21 cellular contexts compared by ENCODE assay signal in the genomic region with DNA sequence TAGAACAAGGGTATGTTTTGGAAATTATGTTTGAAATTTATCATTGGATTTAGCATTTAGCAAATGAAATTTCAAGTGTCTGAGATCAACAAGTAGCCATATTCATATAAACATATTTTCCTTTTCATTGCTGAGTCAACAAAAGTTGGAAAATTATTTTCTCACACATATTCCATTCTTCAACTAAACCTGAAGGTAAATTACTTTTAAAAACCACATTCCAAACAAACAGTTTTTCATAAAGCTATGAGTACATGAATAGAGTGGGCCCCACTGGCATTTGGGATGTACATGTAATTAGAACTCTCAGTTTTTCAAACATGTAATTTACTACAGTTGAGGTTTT.
DNase-seq lines count a peak whose midpoint lies in the region; ATAC-seq, FAIRE-seq and TF ChIP-seq lines count a peak whose summit lies in the region.
"Had no signal": no experiment of that assay in that cellular context is flagged by ENCODE, and none has a peak within 500 bp of the region (broad histone marks: within the 10 kb centered on the region; RNA-seq: fewer than 3 reads in every experiment).

No MANE protein-coding gene starts in this region.

- no peak for FAIRE-seq in HepG2 (lab: Jason Lieb, UNC)
- FAIRE-seq: G401.6, GM12892, GM19239 had no signal

- H3K27ac ChIP-seq in HepG2 (ENCODE audit: extremely low read length, insufficient read depth, low read length) = no peak overlapping the region
- no peak overlapping the region for H3K27ac ChIP-seq in right lobe of liver
- no peak overlapping the region for H3K27ac ChIP-seq in IMR-90 (ENCODE audit: insufficient read depth, low read length)
- peak overlapping the region; percentile 59 to 88 (median 78) for H3K27ac ChIP-seq in gastrocnemius medialis
- H3K27ac ChIP-seq: 22Rv1, GM23248 had no signal

- H4K8ac ChIP-seq in IMR-90 (ENCODE audit: low read depth in 2 of 2, low read length in 2 of 2) = no peak overlapping the region

- peaks cover 0 to 1% (median 0%) of the 10 kb centered on the region in 7 donors for H3K9me3 Mint-ChIP-seq in CD14-positive monocyte
- H3K9me3 Mint-ChIP-seq: CD8-positive, alpha-beta T cell; H9; HFFc6 had no signal

- H3K4me3 ChIP-seq in HepG2 (replicated peaks in 1 of 3; ENCODE audit: insufficient read depth in 1 of 3, low read depth in 2 of 3, low read length in 3 of 3) = no peak overlapping the region
- no peak overlapping the region for H3K4me3 ChIP-seq in right lobe of liver
- H3K4me3 ChIP-seq in IMR-90 (ENCODE audit: insufficient read depth, low read depth, low read length) = no peak overlapping the region
- peak overlapping the region in 1 of 4 donors; percentile 7 for H3K4me3 ChIP-seq in gastrocnemius medialis
- H3K4me3 ChIP-seq: GM23248 had no signal

- H3K79me2 ChIP-seq in HepG2 (ENCODE audit: insufficient read depth, low read length) = no peaks in the 10 kb centered on the region

- no peak overlapping the region for H2AFZ ChIP-seq in HepG2 (ENCODE audit: low read length)
- no peak overlapping the region for H2AFZ ChIP-seq in IMR-90 (replicated peaks; ENCODE audit: low read length, poor library complexity)
- H2AFZ ChIP-seq: GM23248 had no signal

- H3K27me3 Mint-ChIP-seq in CD14-positive monocyte (ENCODE audit: low read depth in 3 of 3) = peaks cover 4 to 8% (median 7%) of the 10 kb centered on the region in 3 donors

- H3K14ac ChIP-seq in IMR-90 (replicated peaks; ENCODE audit: low read depth, low read length) = no peak overlapping the region

- ATAC-seq in HepG2 = no peak
- ATAC-seq in right lobe of liver = no peak
- no peak for ATAC-seq in IMR-90 (ENCODE audit: low read depth)
- ATAC-seq in gastrocnemius medialis = no peak
- ATAC-seq in HG03342 (IDR thresholded peaks at IDR 0.05; ENCODE audit: unreplicated experiment) = no peak
- ATAC-seq: CD8-positive, alpha-beta T cell; HCT116 had no signal

- H3K27me3 ChIP-seq in HepG2 (ENCODE audit: control insufficient read depth in 1 of 2, insufficient read depth in 2 of 2, low read length in 2 of 2) = no peaks in the 10 kb centered on the region
- H3K27me3 ChIP-seq in right lobe of liver = no peaks in the 10 kb centered on the region
- H3K27me3 ChIP-seq in IMR-90 (ENCODE audit: control insufficient read depth, insufficient read depth, low read length) = no peaks in the 10 kb centered on the region
- no peaks in the 10 kb centered on the region for H3K27me3 ChIP-seq in gastrocnemius medialis

- H3K9me1 ChIP-seq in IMR-90 (ENCODE audit: insufficient read depth, low read length) = no peaks in the 10 kb centered on the region

- no peak overlapping the region for H3K4ac ChIP-seq in IMR-90 (ENCODE audit: low read depth, low read length)

- H3K9me3 ChIP-seq in HepG2 (ENCODE audit: low read length) = no peaks in the 10 kb centered on the region
- H3K9me3 ChIP-seq in right lobe of liver = no peaks in the 10 kb centered on the region
- no peaks in the 10 kb centered on the region for H3K9me3 ChIP-seq in IMR-90 (ENCODE audit: control insufficient read depth, insufficient read depth, low read length)
- no peaks in the 10 kb centered on the region for H3K9me3 ChIP-seq in gastrocnemius medialis
- H3K9me3 ChIP-seq: Caco-2 had no signal

- POLR2A ChIA-PET in HepG2 (lab: Yijun Ruan, JAX) (no interaction called here), IMR-90 (lab: Charles Lee; ENCODE audit: unreplicated experiment) (no interaction called here)

- intact Hi-C loops in HepG2 (cut with micrococcal nuclease; ENCODE audit: unreplicated experiment) = no loop called here
- intact Hi-C loops in right lobe of liver (cut with DNase I) = no loop called here
- intact Hi-C loops in IMR-90 (cut with micrococcal nuclease) = no loop called here
- intact Hi-C loops in gastrocnemius medialis (cut with DNase I; ENCODE audit: low total_unique reads) = no loop called here
- intact Hi-C loops in CD14-positive monocyte (cut with micrococcal nuclease) = no loop called here
- intact Hi-C loops in cardiac septum (cut with DNase I) = no loop called here

- H2BK20ac ChIP-seq in IMR-90 (ENCODE audit: low read depth, low read length) = no peak overlapping the region

- no peak overlapping the region for H4K91ac ChIP-seq in IMR-90 (ENCODE audit: insufficient read depth, low read depth, low read length)

- H2BK15ac ChIP-seq in IMR-90 (ENCODE audit: low read depth, low read length) = no peak overlapping the region

- H3K4me3 Mint-ChIP-seq in CD14-positive monocyte = no peak overlapping the region
- H3K4me3 Mint-ChIP-seq: CD4-positive, CD25-positive, alpha-beta regulatory T cell; CD8-positive, alpha-beta T cell; H9; HFFc6 had no signal

- TF ChIP-seq EP300 in HepG2 (IDR thresholded peaks at IDR 0.05; ENCODE audit: low read depth in 2 of 2, low read length in 2 of 2) = no peak
- TF ChIP-seq EP300 in HepG2 (CRISPR knock-in tag; IDR thresholded peaks at IDR 0.05; ENCODE audit: borderline replicate concordance) = no peak

- no TSS peak for BruUV-seq in HepG2 (replicated peaks; lab: Mats Ljungman, UMichigan)
- no TSS peak for BruUV-seq in IMR-90 (replicated peaks; lab: Mats Ljungman, UMichigan)

- CTCF ChIA-PET in HepG2 (lab: Yijun Ruan, JAX; ENCODE audit: low intra/inter-chr PET ratio, low total read pairs) (no interaction called here), IMR-90 (lab: Yijun Ruan, JAX) (no interaction called here)

- in situ Hi-C loops in HepG2 (cut with HindIII; ENCODE audit: extremely low pct_ligation_motif_present, low pct_unique_long_range_greater_than_20kb) (no loop called here), IMR-90 (cut with MboI; ENCODE audit: low sequenced_read_pairs) (no loop called here), gastrocnemius medialis (cut with MboI; ENCODE audit: low sequenced_read_pairs in 4 of 4) (no loop called here)

- DNase-seq in HepG2 (ENCODE audit: low spot score) (no peak), right lobe of liver (no peak), IMR-90 (no peak), gastrocnemius medialis (no peak), CD14-positive monocyte (ENCODE audit: low spot score) (no peak), cardiac septum (ENCODE audit: low spot score) (no peak)
- DNase-seq: C1 segment of cervical spinal cord; Caco-2; CD4-positive, CD25-positive, alpha-beta regulatory T cell; CD8-positive, alpha-beta T cell; DMS153; DND-41; GM23248; H9; HFFc6 had no signal

- H2AK9ac ChIP-seq in IMR-90 (replicated peaks; ENCODE audit: low read depth, low read length, poor library complexity) = no peak overlapping the region

- H3K4me1 Mint-ChIP-seq in CD14-positive monocyte = peaks cover 2% of the 10 kb centered on the region
- H3K4me1 Mint-ChIP-seq: CD4-positive, CD25-positive, alpha-beta regulatory T cell; H9 had no signal

- no peaks in the 10 kb centered on the region for H3K36me3 ChIP-seq in HepG2 (replicated peaks in 1 of 2; ENCODE audit: control insufficient read depth in 1 of 2, insufficient read depth in 2 of 2, low read length in 2 of 2)
- no peaks in the 10 kb centered on the region for H3K36me3 ChIP-seq in right lobe of liver
- H3K36me3 ChIP-seq in IMR-90 (ENCODE audit: control insufficient read depth, insufficient read depth, low read length) = no peaks in the 10 kb centered on the region
- H3K36me3 ChIP-seq in gastrocnemius medialis = no peaks in the 10 kb centered on the region

- dilution Hi-C loops in IMR-90 (cut with HindIII; ENCODE audit: low sequenced_read_pairs, unreplicated experiment) = no loop called here

- H3K18ac ChIP-seq in IMR-90 (ENCODE audit: low read depth, low read length) = no peak overlapping the region

- TF ChIP-seq CTCF in HepG2 (CRISPR knock-in tag; IDR thresholded peaks at IDR 0.05) = no peak
- no peak for TF ChIP-seq CTCF in right lobe of liver (IDR thresholded peaks at IDR 0.05)
- no peak for TF ChIP-seq CTCF in IMR-90 (conservative IDR thresholded peaks at IDR 0.05; ENCODE audit: low read depth, low read length)
- no peak for TF ChIP-seq CTCF in gastrocnemius medialis (IDR thresholded peaks at IDR 0.05 in 4 of 5, conservative IDR thresholded peaks at IDR 0.05 in 1 of 5)
- no peak for TF ChIP-seq CTCF in CD14-positive monocyte (IDR thresholded peaks at IDR 0.05)

- no peak for TF ChIP-seq RAD21 in HepG2 (CRISPR knock-in tag; IDR thresholded peaks at IDR 0.05)
- TF ChIP-seq RAD21 in IMR-90 (IDR thresholded peaks at IDR 0.05; ENCODE audit: low read length) = no peak

- H3K36me3 Mint-ChIP-seq in CD14-positive monocyte = no peaks in the 10 kb centered on the region
- H3K36me3 Mint-ChIP-seq: CD4-positive, CD25-positive, alpha-beta regulatory T cell; CD8-positive, alpha-beta T cell had no signal

- H3K4me2 ChIP-seq in HepG2 (ENCODE audit: low read depth, low read length) (no peak overlapping the region), IMR-90 (ENCODE audit: low read depth, low read length) (no peak overlapping the region)

- TF ChIP-seq POLR2A in HepG2 (IDR thresholded peaks at IDR 0.05; ENCODE audit: insufficient read depth in 1 of 2, low read depth in 2 of 2, low read length in 2 of 2) (no peak), right lobe of liver (IDR thresholded peaks at IDR 0.05) (no peak), IMR-90 (IDR thresholded peaks at IDR 0.05; ENCODE audit: low read depth, low read length) (no peak), gastrocnemius medialis (IDR thresholded peaks at IDR 0.05) (no peak)

- H2BK5ac ChIP-seq in IMR-90 (ENCODE audit: low read depth, low read length, poor library complexity, severe bottlenecking) = no peak overlapping the region

- no peak overlapping the region for H4K5ac ChIP-seq in IMR-90 (ENCODE audit: low read depth, low read length)

- H4K20me1 ChIP-seq in HepG2 (ENCODE audit: insufficient read depth, low read length) = no peaks in the 10 kb centered on the region
- no peaks in the 10 kb centered on the region for H4K20me1 ChIP-seq in IMR-90 (ENCODE audit: insufficient read depth, low read length)

- H2BK120ac ChIP-seq in IMR-90 (ENCODE audit: low read depth, low read length) = no peak overlapping the region

- no peak overlapping the region for H3K27ac Mint-ChIP-seq in CD14-positive monocyte
- H3K27ac Mint-ChIP-seq: CD4-positive, CD25-positive, alpha-beta regulatory T cell; CD8-positive, alpha-beta T cell; HFFc6 had no signal

- H3K23ac ChIP-seq in IMR-90 (ENCODE audit: low read depth, low read length) = no peak overlapping the region

- no peaks in the 10 kb centered on the region for H3K79me1 ChIP-seq in IMR-90 (ENCODE audit: low read depth in 1 of 2, low read length in 2 of 2)

- H3K4me1 ChIP-seq in HepG2 (ENCODE audit: insufficient read depth, low read length) = peaks cover 7% of the 10 kb centered on the region; the same call in 1 of the 2 replicates
- no peaks in the 10 kb centered on the region for H3K4me1 ChIP-seq in right lobe of liver
- no peaks in the 10 kb centered on the region for H3K4me1 ChIP-seq in IMR-90 (ENCODE audit: control insufficient read depth, insufficient read depth, low read length)
- H3K4me1 ChIP-seq in gastrocnemius medialis = peaks cover 32 to 40% of the 10 kb centered on the region in 2 donors
- H3K4me1 ChIP-seq: Caco-2 had no signal

- no peak overlapping the region for H3K9ac ChIP-seq in HepG2 (ENCODE audit: insufficient read depth, low read depth, low read length)
- H3K9ac ChIP-seq in IMR-90 (ENCODE audit: low read depth, low read length) = no peak overlapping the region
- H3K9ac ChIP-seq: GM23248 had no signal

- H3K56ac ChIP-seq in IMR-90 (ENCODE audit: extremely low read depth, insufficient read depth, low read length) = no peak overlapping the region

- H2AK5ac ChIP-seq in IMR-90 (ENCODE audit: low read depth, low read length) = no peak overlapping the region

TF ChIP-seq in IMR-90, 13 proteins besides CTCF, POLR2A, EP300 and RAD21 (continues in another document):
- peak; percentile 39; the same call in 1 of the 2 replicates for TF ChIP-seq MAFK (IDR thresholded peaks at IDR 0.05; ENCODE audit: low read depth, low read length)

Comparison
In these comparisons a context has a peak if more than half of its experiments do, and no peak if none do; other contexts are left out.
1. H3K27ac ChIP-seq: peak in gastrocnemius medialis (4 of 4); none in HepG2 (single experiment), right lobe of liver (0 of 3) and IMR-90 (single experiment).